8 cellular contexts compared by ENCODE assay signal in genomic region chr2:96637385-96638143, GRCh38. TPM values are rescaled to one million over a fixed set of nuclear protein-coding genes. Genes with fewer than 3 reads are reported as not detected.
DNase-seq lines count a peak whose midpoint lies in the region; ATAC-seq, FAIRE-seq and TF ChIP-seq lines count a peak whose summit lies in the region.

No MANE protein-coding gene starts in this region.

- H3K4me2 ChIP-seq in astrocyte (ENCODE audit: low read length), result peak overlapping the region; percentile 96

- peaks cover 5% of the 10 kb centered on the region for H3K36me3 Mint-ChIP-seq in astrocyte (ENCODE audit: low read depth, unreplicated experiment)

- ATAC-seq in sciatic nerve, result peak; percentile 92

- intact Hi-C loops in sciatic nerve (cut with DNase I), result no loop called here

- H3K79me2 ChIP-seq in astrocyte (ENCODE audit: insufficient read depth, low read length), result peaks cover 49% of the 10 kb centered on the region

- peak overlapping the region; percentile 32 for H2AFZ ChIP-seq in astrocyte (ENCODE audit: low read depth, low read length)

- no peak for TF ChIP-seq CTCF in astrocyte (IDR thresholded peaks at IDR 0.05; ENCODE audit: insufficient read depth, low read depth, low read length)

- peak overlapping the region; percentile 47 for H3K27ac Mint-ChIP-seq in astrocyte (ENCODE audit: unreplicated experiment)

- H4K20me1 ChIP-seq in astrocyte (ENCODE audit: insufficient read depth, low read length), result peaks cover 26% of the 10 kb centered on the region

- DNase-seq in GM03348 (ENCODE audit: low spot score) (peak; percentile 95), H7 (peak; percentile 93), LoVo (ENCODE audit: low spot score) (peak; percentile 76), T-helper 9 cell (peak; percentile 77), astrocyte (ENCODE audit: low read depth) (peak; percentile 87), hypothalamus (lab: John Stamatoyannopoulos, UW) (peak in 46 of 51 donors; percentile 16 to 87 (median 76)), sciatic nerve (ENCODE audit: low spot score) (peak; percentile 90), cerebellar nuclear complex (lab: John Stamatoyannopoulos, UW) (no peak)

- H3K4me1 Mint-ChIP-seq in astrocyte (ENCODE audit: low read depth, unreplicated experiment), result peaks cover 13% of the 10 kb centered on the region

- no peaks in the 10 kb centered on the region for H3K9me3 ChIP-seq in astrocyte (ENCODE audit: insufficient read depth, low read depth, low read length)

- peak overlapping the region; percentile 85 for H3K27ac ChIP-seq in astrocyte (ENCODE audit: low read depth, low read length)

- H3K4me3 Mint-ChIP-seq in astrocyte (ENCODE audit: unreplicated experiment), result peak overlapping the region; percentile 92

- FAIRE-seq in astrocyte (lab: Jason Lieb, UNC), result no peak

- H3K27me3 ChIP-seq in H7 (ENCODE audit: control insufficient read depth, insufficient read depth, low read length) (no peaks in the 10 kb centered on the region), astrocyte (ENCODE audit: insufficient read depth, low read length) (no peaks in the 10 kb centered on the region)

- H3K9me3 Mint-ChIP-seq in astrocyte (ENCODE audit: unreplicated experiment), result peaks cover 4% of the 10 kb centered on the region

- H3K4me3 ChIP-seq in H7 (ENCODE audit: insufficient read depth, low read depth, low read length), result peak overlapping the region; percentile 80
- H3K4me3 ChIP-seq in astrocyte (ENCODE audit: insufficient read depth, low read depth, low read length), result peak overlapping the region; percentile 79

- H3K36me3 ChIP-seq in H7 (replicated peaks; ENCODE audit: control insufficient read depth, insufficient read depth, low read length) (peaks cover 1% of the 10 kb centered on the region), astrocyte (ENCODE audit: insufficient read depth, low read length) (peaks cover 9% of the 10 kb centered on the region)

- no peaks in the 10 kb centered on the region for H3K27me3 Mint-ChIP-seq in astrocyte (ENCODE audit: low read depth, unreplicated experiment)

- peaks cover 13% of the 10 kb centered on the region for H3K4me1 ChIP-seq in astrocyte (ENCODE audit: insufficient read depth, low read length)

- peak overlapping the region; percentile 92 for H3K9ac ChIP-seq in astrocyte (ENCODE audit: low read length)

RNA-seq across cellular contexts. Expression of gene KANSL3, which starts 0.5 kb away (rescaled TPM):
- total RNA-seq in H7 (2014; rRNA removed; shearing (Covaris generic)), result 32.3 and 33.5 TPM in 2 replicates
- total RNA-seq in astrocyte (23.9 and 26.7 TPM in 2 replicates), sciatic nerve (59.9 TPM)

RNA-seq across cellular contexts. Expression of gene FER1L5, which starts 5.0 kb away (rescaled TPM):
- 0.07 and 0.24 TPM in 2 replicates for total RNA-seq in H7 (2014; rRNA removed; shearing (Covaris generic))
- total RNA-seq in astrocyte (0.16 and 0.19 TPM in 2 replicates), sciatic nerve (0.71 TPM)

Comparison
In these comparisons a context has a peak if more than half of its experiments do, and no peak if none do; other contexts are left out.
1. DNase-seq: peak in GM03348 (single experiment), H7 (single experiment), LoVo (single experiment), T-helper 9 cell (single experiment), astrocyte (single experiment), hypothalamus (46 of 51) and sciatic nerve (single experiment); none in cerebellar nuclear complex (0 of 2).